Comparison of ENCODE assay signal across 27 cellular contexts in the genomic region with DNA sequence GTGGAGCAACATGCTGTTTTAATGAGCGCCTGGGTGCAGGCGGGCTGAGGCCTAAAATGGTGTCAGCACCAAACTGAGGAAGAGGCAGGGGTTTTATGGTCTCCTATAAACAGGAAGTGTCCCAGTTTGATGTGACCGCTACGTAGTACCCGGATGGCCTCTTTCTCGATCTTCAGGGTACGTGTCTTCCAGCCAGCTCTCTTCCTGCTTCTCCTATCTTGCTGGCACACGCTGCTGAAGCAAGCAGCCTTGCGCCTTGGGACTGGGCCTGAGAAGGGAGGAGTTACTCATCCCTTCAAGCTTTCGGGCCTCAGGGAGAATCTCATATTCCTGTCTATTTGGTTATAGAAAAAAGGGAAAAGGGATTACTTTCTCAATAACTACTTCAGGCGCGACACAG. TPM values are rescaled to one million over a fixed set of nuclear protein-coding genes. Genes with fewer than 3 reads are reported as not detected.
"Had no signal": no experiment of that assay in that cellular context is flagged by ENCODE, and none has a peak within 500 bp of the region (broad histone marks: within the 10 kb centered on the region; RNA-seq: fewer than 3 reads in every experiment).

No MANE protein-coding gene starts in this region.

- H3K27ac Mint-ChIP-seq: immature natural killer cell; naive thymus-derived CD4-positive, alpha-beta T cell; nephron progenitor cell; stimulated activated memory B cell treated with anti-CD40 and anti-IgM and Interleukin-4, amounts not matched to agents 10 μg/mL and 1 μg/mL and 100 μg/mL, for 72 hours; stimulated activated naive CD8-positive, alpha-beta T cell treated with anti-CD3 and anti-CD28 coated beads, Interleukin-15, Interleukin-2, amounts not matched to agents 100 ng/mL and 50 ng/mL, for 24 hours had no signal

- H3K27ac ChIP-seq: dorsolateral prefrontal cortex, esophagus squamous epithelium, left lung, prostate gland, right atrium auricular region, skin epidermis, spleen, thoracic aorta, tibial nerve had no signal

- DNase-seq: dorsolateral prefrontal cortex; effector CD8-positive, alpha-beta T cell; esophagus squamous epithelium; foreskin melanocyte; immature natural killer cell; islet precursor cell; left lung; mammary epithelial cell; mesendoderm; midbrain; naive thymus-derived CD4-positive, alpha-beta T cell; nephron progenitor cell; nucleus accumbens; spleen; stimulated activated CD4-positive, alpha-beta T cell treated with anti-CD3 and anti-CD28 coated beads, Interleukin-4, amount 100 ng/mL, for 4 hours had no signal

- H3K4me1 ChIP-seq: prostate gland, right atrium auricular region, tibial nerve had no signal

- H3K36me3 Mint-ChIP-seq: stimulated activated memory B cell treated with anti-CD40 and anti-IgM and Interleukin-4, amounts not matched to agents 10 μg/mL and 1 μg/mL and 100 μg/mL, for 72 hours had no signal

- H3K4me3 Mint-ChIP-seq: immature natural killer cell; naive thymus-derived CD4-positive, alpha-beta T cell; nephron progenitor cell; stimulated activated memory B cell treated with anti-CD40 and anti-IgM and Interleukin-4, amounts not matched to agents 10 μg/mL and 1 μg/mL and 100 μg/mL, for 72 hours; stimulated activated naive CD8-positive, alpha-beta T cell treated with anti-CD3 and anti-CD28 coated beads, Interleukin-15, Interleukin-2, amounts not matched to agents 100 ng/mL and 50 ng/mL, for 24 hours had no signal

- H3K4me1 Mint-ChIP-seq: immature natural killer cell had no signal

- H3K9me3 ChIP-seq: prostate gland, thoracic aorta had no signal

- ATAC-seq: left lung; naive thymus-derived CD4-positive, alpha-beta T cell; stimulated activated memory B cell treated with anti-CD40 and anti-IgM and Interleukin-4, amounts not matched to agents 10 μg/mL and 1 μg/mL and 100 μg/mL, for 72 hours had no signal

- H3K36me3 ChIP-seq: esophagus squamous epithelium, left lung, prostate gland, right atrium auricular region, spleen, thoracic aorta, tibial nerve, upper lobe of left lung had no signal

- H3K27me3 Mint-ChIP-seq: stimulated activated memory B cell treated with anti-CD40 and anti-IgM and Interleukin-4, amounts not matched to agents 10 μg/mL and 1 μg/mL and 100 μg/mL, for 72 hours; stimulated activated naive CD8-positive, alpha-beta T cell treated with anti-CD3 and anti-CD28 coated beads, Interleukin-15, Interleukin-2, amounts not matched to agents 100 ng/mL and 50 ng/mL, for 24 hours had no signal

- H3K4me3 ChIP-seq: dorsolateral prefrontal cortex, esophagus squamous epithelium, left lung, prostate gland, right atrium auricular region, skin epidermis, spleen, thoracic aorta, tibial nerve, upper lobe of left lung had no signal

- FAIRE-seq: colon, endothelial cell of umbilical vein, urothelium cell line had no signal

- H3K27me3 ChIP-seq: esophagus squamous epithelium, left lung, right atrium auricular region, spleen, tibial nerve, upper lobe of left lung had no signal

RNA-seq across cellular contexts. Expression of a gene that starts 28.2 kb away (rescaled TPM):
- total RNA-seq: mammary epithelial cell, osteocyte had no signal
- polyA plus RNA-seq: mammary epithelial cell; naive thymus-derived CD4-positive, alpha-beta T cell had no signal

RNA-seq across cellular contexts. Expression of a gene that starts 49.8 kb away (rescaled TPM):
- total RNA-seq: mammary epithelial cell, osteocyte had no signal
- polyA plus RNA-seq: mammary epithelial cell had no signal
